In genomic region chr3:49867871-49868321, GRCh38 we compare ENCODE assay signal across 10 cellular contexts. TPM values are rescaled to one million over a fixed set of nuclear protein-coding genes. Genes with fewer than 3 reads are reported as not detected.
DNase-seq lines count a peak whose midpoint lies in the region; ATAC-seq, FAIRE-seq and TF ChIP-seq lines count a peak whose summit lies in the region.
"Had no signal": no experiment of that assay in that cellular context is flagged by ENCODE, and none has a peak within 500 bp of the region (broad histone marks: within the 10 kb centered on the region; RNA-seq: fewer than 3 reads in every experiment).

No MANE protein-coding gene starts in this region.

- no peak overlapping the region for H2AFZ ChIP-seq in fibroblast of lung (ENCODE audit: low read length)

- no peak overlapping the region for H3K9ac ChIP-seq in fibroblast of lung (ENCODE audit: insufficient read depth, low read length)

- no peaks in the 10 kb centered on the region for H3K36me3 Mint-ChIP-seq in activated naive CD4-positive, alpha-beta T cell treated with anti-CD3 and anti-CD28 coated beads, Interleukin-2, amount 10 ng/mL, durations not matched to agents 7 days and 5 days
- no peaks in the 10 kb centered on the region for H3K36me3 Mint-ChIP-seq in stimulated activated effector memory CD8-positive, alpha-beta T cell treated with anti-CD3 and anti-CD28 coated beads, Interleukin-12 subunit alpha, Interleukin-12 subunit beta, amount 100 ng/mL, for 72 hours
- H3K36me3 Mint-ChIP-seq: T-cell had no signal

- peaks cover 98% of the 10 kb centered on the region for H3K27me3 Mint-ChIP-seq in activated naive CD4-positive, alpha-beta T cell treated with anti-CD3 and anti-CD28 coated beads, Interleukin-2, amount 10 ng/mL, durations not matched to agents 7 days and 5 days

- no peaks in the 10 kb centered on the region for H3K4me1 Mint-ChIP-seq in activated naive CD4-positive, alpha-beta T cell treated with anti-CD3 and anti-CD28 coated beads, Interleukin-2, amount 10 ng/mL, durations not matched to agents 7 days and 5 days
- peaks cover 5% of the 10 kb centered on the region for H3K4me1 Mint-ChIP-seq in stimulated activated effector memory CD8-positive, alpha-beta T cell treated with anti-CD3 and anti-CD28 coated beads, Interleukin-12 subunit alpha, Interleukin-12 subunit beta, amount 100 ng/mL, for 72 hours

- 3 to 8% methylated on average over 7 of the region's 7 CpGs for WGBS in aorta, 2 donors
- WGBS in small intestine, 3 donors, result 23 to 35% (median 33%) methylated on average over 7 of the region's 7 CpGs

- H3K4me2 ChIP-seq in fibroblast of lung (ENCODE audit: extremely low read depth, insufficient read depth, low read length), result no peak overlapping the region

- H3K4me3 ChIP-seq in RWPE2 (ENCODE audit: severe bottlenecking), result no peak overlapping the region
- no peak overlapping the region for H3K4me3 ChIP-seq in fibroblast of lung (replicated peaks in 1 of 4; ENCODE audit: control extremely low read depth in 1 of 4, insufficient read depth in 1 of 4, low read depth in 3 of 4, low read length in 4 of 4)
- no peak overlapping the region for H3K4me3 ChIP-seq in aorta (ENCODE audit: low read length in 2 of 2)
- H3K4me3 ChIP-seq in small intestine (ENCODE audit: low read depth in 1 of 2, low read length in 2 of 2), result no peak overlapping the region

- intact Hi-C loops in aorta (cut with DNase I), result no loop called here

- no peaks in the 10 kb centered on the region for H3K9me3 ChIP-seq in RWPE2 (ENCODE audit: severe bottlenecking)
- no peaks in the 10 kb centered on the region for H3K9me3 ChIP-seq in fibroblast of lung (ENCODE audit: control insufficient read depth, insufficient read depth, low read depth, low read length)
- H3K9me3 ChIP-seq in aorta (ENCODE audit: control insufficient read depth, low read length), result no peaks in the 10 kb centered on the region
- H3K9me3 ChIP-seq in small intestine (ENCODE audit: control insufficient read depth, low read depth), result no peaks in the 10 kb centered on the region

- no peak overlapping the region for H3K4me3 Mint-ChIP-seq in activated naive CD4-positive, alpha-beta T cell treated with anti-CD3 and anti-CD28 coated beads, Interleukin-2, amount 10 ng/mL, durations not matched to agents 7 days and 5 days
- H3K4me3 Mint-ChIP-seq in stimulated activated effector memory CD8-positive, alpha-beta T cell treated with anti-CD3 and anti-CD28 coated beads, Interleukin-12 subunit alpha, Interleukin-12 subunit beta, amount 100 ng/mL, for 72 hours, result no peak overlapping the region

- CTCF ChIA-PET in activated naive CD4-positive, alpha-beta T cell treated with anti-CD3 and anti-CD28 coated beads, Interleukin-2, amount 10 ng/mL, durations not matched to agents 7 days and 5 days (lab: Charles Lee), result interaction anchor here (1.3 to 1.4 kb wide), 2 partner anchors 11 to 29 kb away, joined by 3 to 5 read pairs; no protein-coding TSS in a partner anchor

- no peaks in the 10 kb centered on the region for H3K4me1 ChIP-seq in RWPE2 (ENCODE audit: insufficient read depth, poor library complexity, severe bottlenecking)
- no peaks in the 10 kb centered on the region for H3K4me1 ChIP-seq in fibroblast of lung (ENCODE audit: control insufficient read depth, extremely low read depth, insufficient read depth, low read length)
- H3K4me1 ChIP-seq in aorta (ENCODE audit: control insufficient read depth in 1 of 2, insufficient read depth in 2 of 2, low read length in 2 of 2), result no peaks in the 10 kb centered on the region
- H3K4me1 ChIP-seq in small intestine (ENCODE audit: control insufficient read depth in 2 of 2, insufficient read depth in 1 of 2, low read depth in 1 of 2, low read length in 1 of 2), result peaks cover 2 to 4% of the 10 kb centered on the region in 2 donors

- no peak overlapping the region for H3K27ac Mint-ChIP-seq in activated naive CD4-positive, alpha-beta T cell treated with anti-CD3 and anti-CD28 coated beads, Interleukin-2, amount 10 ng/mL, durations not matched to agents 7 days and 5 days
- no peak overlapping the region for H3K27ac Mint-ChIP-seq in stimulated activated effector memory CD8-positive, alpha-beta T cell treated with anti-CD3 and anti-CD28 coated beads, Interleukin-12 subunit alpha, Interleukin-12 subunit beta, amount 100 ng/mL, for 72 hours
- H3K27ac Mint-ChIP-seq: T-cell had no signal

- no peaks in the 10 kb centered on the region for H3K9me3 Mint-ChIP-seq in activated naive CD4-positive, alpha-beta T cell treated with anti-CD3 and anti-CD28 coated beads, Interleukin-2, amount 10 ng/mL, durations not matched to agents 7 days and 5 days
- no peaks in the 10 kb centered on the region for H3K9me3 Mint-ChIP-seq in stimulated activated effector memory CD8-positive, alpha-beta T cell treated with anti-CD3 and anti-CD28 coated beads, Interleukin-12 subunit alpha, Interleukin-12 subunit beta, amount 100 ng/mL, for 72 hours
- H3K9me3 Mint-ChIP-seq: T-cell had no signal

- H3K36me3 ChIP-seq in RWPE2 (ENCODE audit: low read depth) (no peaks in the 10 kb centered on the region), fibroblast of lung (ENCODE audit: control insufficient read depth, insufficient read depth, low read length) (no peaks in the 10 kb centered on the region), aorta (ENCODE audit: control insufficient read depth in 1 of 2, insufficient read depth in 2 of 2, low read length in 1 of 2) (no peaks in the 10 kb centered on the region), small intestine (ENCODE audit: control insufficient read depth in 2 of 2, insufficient read depth in 2 of 2, low read length in 2 of 2) (no peaks in the 10 kb centered on the region)

- no peak overlapping the region for H3K27ac ChIP-seq in RWPE2 (ENCODE audit: poor library complexity, severe bottlenecking)
- H3K27ac ChIP-seq in fibroblast of lung (ENCODE audit: insufficient read depth, low read length), result no peak overlapping the region
- H3K27ac ChIP-seq in aorta (ENCODE audit: low read depth in 1 of 2, low read length in 2 of 2), result no peak overlapping the region
- H3K27ac ChIP-seq in small intestine (ENCODE audit: low read depth in 1 of 2, low read length in 1 of 2), result no peak overlapping the region

- ATAC-seq in RWPE2 (ENCODE audit: low read depth) (peak; percentile 46; the same call in 1 of the 3 replicates), aorta (ENCODE audit: low FRiP score) (no peak)
- ATAC-seq in stimulated activated effector memory CD8-positive, alpha-beta T cell treated with anti-CD3 and anti-CD28 coated beads, Interleukin-12 subunit alpha, Interleukin-12 subunit beta, amount 100 ng/mL, for 72 hours, result peak; percentile 18
- ATAC-seq: T-cell had no signal

- DNase-seq in activated naive CD4-positive, alpha-beta T cell treated with anti-CD3 and anti-CD28 coated beads, Interleukin-2, amount 10 ng/mL, durations not matched to agents 7 days and 5 days, result peak; percentile 68
- DNase-seq in activated naive CD4-positive, alpha-beta T cell treated with Interleukin-2 at 50 U/mL for 16 hours, result no peak
- DNase-seq in RWPE2 (ENCODE audit: low spot score), result no peak
- peak; percentile 25 to 49 for DNase-seq in fibroblast of lung (ENCODE audit: low read depth in 2 of 2)
- no peak for DNase-seq in stimulated activated effector memory CD8-positive, alpha-beta T cell treated with anti-CD3 and anti-CD28 coated beads, Interleukin-12 subunit alpha, Interleukin-12 subunit beta, amount 100 ng/mL, for 72 hours (ENCODE audit: low spot score in 2 of 2)
- DNase-seq in Ammon's horn (ENCODE audit: low spot score), result no peak
- DNase-seq in aorta, result no peak
- DNase-seq in small intestine, result no peak

- no peak for FAIRE-seq in small intestine (lab: Jason Lieb, UNC)
- FAIRE-seq: endometrium had no signal

- no peaks in the 10 kb centered on the region for H3K79me2 ChIP-seq in fibroblast of lung (ENCODE audit: control insufficient read depth, insufficient read depth, low read length)

- H3K27me3 ChIP-seq in RWPE2 (ENCODE audit: insufficient read depth, poor library complexity, severe bottlenecking), result peaks cover 37% of the 10 kb centered on the region
- peaks cover 55% of the 10 kb centered on the region for H3K27me3 ChIP-seq in fibroblast of lung (ENCODE audit: control insufficient read depth, insufficient read depth, low read length)
- no peaks in the 10 kb centered on the region for H3K27me3 ChIP-seq in aorta (ENCODE audit: control insufficient read depth in 1 of 2, insufficient read depth in 2 of 2, low read length in 1 of 2)
- H3K27me3 ChIP-seq in small intestine (ENCODE audit: control insufficient read depth in 2 of 2, insufficient read depth in 2 of 2, low read length in 2 of 2), result peaks cover 0 to 21% of the 10 kb centered on the region in 2 donors

- H4K20me1 ChIP-seq in fibroblast of lung (ENCODE audit: control insufficient read depth, extremely low read depth, insufficient read depth, low read length), result no peaks in the 10 kb centered on the region

- TF ChIP-seq CTCF in RWPE2 (IDR thresholded peaks at IDR 0.05; ENCODE audit: poor library complexity, severe bottlenecking) (no peak), fibroblast of lung (conservative IDR thresholded peaks at IDR 0.05 in 1 of 2, IDR thresholded peaks at IDR 0.05 in 1 of 2; ENCODE audit: low read depth in 1 of 2, low read length in 2 of 2) (no peak)

RNA-seq across cellular contexts. Expression of gene CAMKV, which starts 1.8 kb away (rescaled TPM):
- not detected in 2 replicates for total RNA-seq in fibroblast of lung
- 0.06 TPM in 1 of 2 replicates, not detected in the other for polyA plus RNA-seq in fibroblast of lung
- not detected in 2 replicates for polyA plus RNA-seq in fibroblast of lung (2012)
- not detected in 2 replicates for polyA minus RNA-seq in fibroblast of lung (ENCODE audit: low replicate concordance)
- total RNA-seq in aorta, result not detected
- not detected for polyA plus RNA-seq in aorta
- under 1 TPM in 2 of 3 donors, not detected in 1; 0.15 to 0.81 TPM for polyA plus RNA-seq in small intestine

RNA-seq across cellular contexts. Expression of gene TRAIP, which starts 11.5 kb away (rescaled TPM):
- 0.77 and 2.0 TPM in 2 replicates for total RNA-seq in fibroblast of lung
- 2.5 and 7.0 TPM in 2 replicates for polyA plus RNA-seq in fibroblast of lung
- 2.0 and 6.4 TPM in 2 replicates for polyA plus RNA-seq in fibroblast of lung (2012)
- 2.0 and 16.2 TPM in 2 replicates for polyA minus RNA-seq in fibroblast of lung (ENCODE audit: low replicate concordance)
- 1 to 10 TPM in 1 of 2 donors, under 1 TPM in 1; 0.94 to 2.6 TPM for total RNA-seq in aorta
- polyA plus RNA-seq in aorta, result 1 to 10 TPM in 1 of 2 donors, under 1 TPM in 1; 0.63 to 3.1 TPM
- polyA plus RNA-seq in small intestine, result 1 to 10 TPM; 1.4 to 8.1 (median 3.4) TPM

RNA-seq across cellular contexts. Expression of gene MST1R, which starts 35.8 kb away (rescaled TPM):
- total RNA-seq in fibroblast of lung (1.5 and 3.0 TPM in 2 replicates), aorta (10 to 100 TPM in 1 of 2 donors, 1 to 10 TPM in 1; 2.7 to 13.1 TPM)
- polyA plus RNA-seq in fibroblast of lung (0.52 and 1.2 TPM in 2 replicates), aorta (1 to 10 TPM; 7.4 to 7.6 TPM), small intestine (100 to 1,000 TPM in 2 of 3 donors, 10 to 100 TPM in 1; 50.3 to 145 (median 119) TPM)
- 0.61 and 1.5 TPM in 2 replicates for polyA plus RNA-seq in fibroblast of lung (2012)
- 1.5 and 4.3 TPM in 2 replicates for polyA minus RNA-seq in fibroblast of lung (ENCODE audit: low replicate concordance)

RNA-seq across cellular contexts. Expression of gene UBA7, which starts 54.1 kb away (rescaled TPM):
- total RNA-seq in fibroblast of lung (50.1 and 57.1 TPM in 2 replicates), aorta (100 to 1,000 TPM in 1 of 2 donors, 10 to 100 TPM in 1; 45.2 to 102 TPM)
- polyA plus RNA-seq in fibroblast of lung (22.8 and 33.7 TPM in 2 replicates), aorta (100 to 1,000 TPM in 1 of 2 donors, 10 to 100 TPM in 1; 34.7 to 199 TPM), small intestine (100 to 1,000 TPM in 1 of 3 donors, 10 to 100 TPM in 2; 52.1 to 160 (median 86.5) TPM)
- polyA plus RNA-seq in fibroblast of lung (2012), result 31.5 and 43.9 TPM in 2 replicates
- 92.0 and 131 TPM in 2 replicates for polyA minus RNA-seq in fibroblast of lung (ENCODE audit: low replicate concordance)

Comparison
In these comparisons a context has a peak if more than half of its experiments do, and no peak if none do; other contexts are left out.
1. DNase-seq: peak in activated naive CD4-positive, alpha-beta T cell treated with anti-CD3 and anti-CD28 coated beads, Interleukin-2, amount 10 ng/mL, durations not matched to agents 7 days and 5 days (single experiment) and fibroblast of lung (2 of 2); none in activated naive CD4-positive, alpha-beta T cell treated with Interleukin-2 at 50 U/mL for 16 hours (single experiment), RWPE2 (single experiment), stimulated activated effector memory CD8-positive, alpha-beta T cell treated with anti-CD3 and anti-CD28 coated beads, Interleukin-12 subunit alpha, Interleukin-12 subunit beta, amount 100 ng/mL, for 72 hours (0 of 2), Ammon's horn (single experiment), aorta (0 of 2) and small intestine (single experiment).
2. RNA of gene MST1R, which starts 35.8 kb away (polyA plus RNA-seq): 50.3 to 145 TPM in small intestine; 7.4 to 7.6 TPM in aorta and 0.52 to 1.5 TPM in fibroblast of lung; every median in the first group is over 4 times any median in the second.